In genomic region chr19:6260912-6261636, GRCh38 we compare ENCODE assay signal across 8 cellular contexts. TPM values are rescaled to one million over a fixed set of nuclear protein-coding genes. Genes with fewer than 3 reads are reported as not detected.
DNase-seq lines count a peak whose midpoint lies in the region; ATAC-seq and TF ChIP-seq lines count a peak whose summit lies in the region.

No MANE protein-coding gene starts in this region.

- H4K20me1 ChIP-seq in BLaER1: peaks cover 100% of the 10 kb centered on the region

- peak overlapping the region; percentile 57; the same call in 1 of the 2 replicates for H3K9ac ChIP-seq in BLaER1

- H3K36me3 ChIP-seq in BLaER1: peaks cover 68% of the 10 kb centered on the region
- peaks cover 13% of the 10 kb centered on the region for H3K36me3 ChIP-seq in iPS DF 6.9 (ENCODE audit: control insufficient read depth, insufficient read depth, low read length)
- peaks cover 53% of the 10 kb centered on the region for H3K36me3 ChIP-seq in upper lobe of right lung

- intact Hi-C loops in upper lobe of right lung (cut with DNase I): no loop called here

- H3K4me2 ChIP-seq in BLaER1: peak overlapping the region; percentile 92

- H3K27ac ChIP-seq in BLaER1: peak overlapping the region; percentile 72
- no peak overlapping the region for H3K27ac ChIP-seq in iPS DF 6.9 (ENCODE audit: low read length)
- H3K27ac ChIP-seq in upper lobe of right lung: no peak overlapping the region

- TF ChIP-seq CTCF in upper lobe of right lung (IDR thresholded peaks at IDR 0.05): peak; percentile 48

- no CpG with 5 or more reads among the region's 30 CpGs for WGBS in iPS DF 6.9 (ENCODE audit: insufficient coverage, insufficient read length)

- H3K4me1 ChIP-seq in BLaER1 (peaks cover 98% of the 10 kb centered on the region), iPS DF 6.9 (ENCODE audit: control insufficient read depth, insufficient read depth, low read length) (no peaks in the 10 kb centered on the region; the same call in 1 of the 2 replicates), upper lobe of right lung (peaks cover 34% of the 10 kb centered on the region)

- ATAC-seq in upper lobe of right lung: peak; percentile 70
- ATAC-seq in GM21390 (IDR thresholded peaks at IDR 0.05; ENCODE audit: unreplicated experiment): no peak

- 0 out of 2 replicates have a peak, but pooled peaks cover 7% of the 10 kb centered on the region for H3K9me3 ChIP-seq in BLaER1
- no peaks in the 10 kb centered on the region for H3K9me3 ChIP-seq in iPS DF 6.9 (ENCODE audit: control insufficient read depth, insufficient read depth, low read length)
- no peaks in the 10 kb centered on the region for H3K9me3 ChIP-seq in upper lobe of right lung

- DNase-seq in HT1080 (ENCODE audit: low read depth) (peak; percentile 26), iPS DF 6.9 (ENCODE audit: low read depth, low spot score) (peak; percentile 43), upper lobe of right lung (no peak), T-helper 1 cell (no peak), T-helper 9 cell (no peak)
- peak; percentile 67 to 68 for DNase-seq in activated T-cell treated with anti-CD3 and anti-CD28 coated beads, Interleukin-2, amount 50 U/mL, for 48 hours

- H3K4me3 ChIP-seq in BLaER1 (peak overlapping the region; percentile 50), iPS DF 6.9 (ENCODE audit: low read length) (no peak overlapping the region), upper lobe of right lung (no peak overlapping the region)

- H3K27me3 ChIP-seq in BLaER1 (no peaks in the 10 kb centered on the region), iPS DF 6.9 (ENCODE audit: control insufficient read depth, insufficient read depth, low read length) (no peaks in the 10 kb centered on the region), upper lobe of right lung (no peaks in the 10 kb centered on the region)

RNA-seq across cellular contexts. Expression of gene MLLT1, which starts 18.7 kb away (rescaled TPM):
- 18.0 and 30.0 TPM in 2 replicates for total RNA-seq in HT1080 (2014; rRNA removed; shearing (Covaris generic))
- 32.9 and 33.3 TPM in 2 replicates for polyA plus RNA-seq in HT1080 (2015; cell fraction: cytosol; rRNA removed)
- polyA plus RNA-seq in HT1080 (2015; cell fraction: nucleus; rRNA removed): 32.4 and 38.2 TPM in 2 replicates
- total RNA-seq in upper lobe of right lung: 73.4 TPM

Comparison
In these comparisons a context has a peak if more than half of its experiments do, and no peak if none do; other contexts are left out.
1. DNase-seq: peak in HT1080 (single experiment), activated T-cell treated with anti-CD3 and anti-CD28 coated beads, Interleukin-2, amount 50 U/mL, for 48 hours (2 of 2) and iPS DF 6.9 (single experiment); none in upper lobe of right lung (single experiment), T-helper 1 cell (0 of 5) and T-helper 9 cell (single experiment).